In genomic region chrX:80808854-80809493, GRCh38 we compare ENCODE assay signal across 2 cellular contexts.
TF ChIP-seq lines count a peak whose summit lies in the region.

No MANE protein-coding gene starts in this region.

TF ChIP-seq in SK-N-SH, 30 proteins besides CTCF, POLR2A, EP300 and RAD21 (continued from another document):
- no peak for TF ChIP-seq TAF1 (IDR thresholded peaks at IDR 0.05; ENCODE audit: borderline replicate concordance, low read depth, low read length)

TF ChIP-seq in GM12878, 131 proteins besides CTCF, POLR2A, EP300 and RAD21 (continued from another document):
- TF ChIP-seq RFX5 (IDR thresholded peaks at IDR 0.05; ENCODE audit: low read depth, low read length) (no peak), SMAD5 (IDR thresholded peaks at IDR 0.05; ENCODE audit: low read depth) (no peak), CHD1 (IDR thresholded peaks at IDR 0.05; ENCODE audit: low read depth, low read length) (no peak), ZBTB11 (CRISPR knock-in tag; IDR thresholded peaks at IDR 0.05) (no peak), CREB1 (IDR thresholded peaks at IDR 0.05; ENCODE audit: low read depth) (no peak), CHD2 (IDR thresholded peaks at IDR 0.05; ENCODE audit: borderline replicate concordance, low read depth, low read length) (no peak), SMC3 (IDR thresholded peaks at IDR 0.05; ENCODE audit: borderline replicate concordance, low read length) (no peak), HDAC2 (IDR thresholded peaks at IDR 0.05) (no peak), CREM (IDR thresholded peaks at IDR 0.05; ENCODE audit: low read depth) (no peak), ZZZ3 (IDR thresholded peaks at IDR 0.05; ENCODE audit: control insufficient read depth, insufficient read length, low read depth) (no peak), ZNF687 (IDR thresholded peaks at IDR 0.05) (no peak), KLF5 (IDR thresholded peaks at IDR 0.05; ENCODE audit: partially characterized antibody) (no peak)
